ENCODE assay signal across 1 cellular context in the genomic region with DNA sequence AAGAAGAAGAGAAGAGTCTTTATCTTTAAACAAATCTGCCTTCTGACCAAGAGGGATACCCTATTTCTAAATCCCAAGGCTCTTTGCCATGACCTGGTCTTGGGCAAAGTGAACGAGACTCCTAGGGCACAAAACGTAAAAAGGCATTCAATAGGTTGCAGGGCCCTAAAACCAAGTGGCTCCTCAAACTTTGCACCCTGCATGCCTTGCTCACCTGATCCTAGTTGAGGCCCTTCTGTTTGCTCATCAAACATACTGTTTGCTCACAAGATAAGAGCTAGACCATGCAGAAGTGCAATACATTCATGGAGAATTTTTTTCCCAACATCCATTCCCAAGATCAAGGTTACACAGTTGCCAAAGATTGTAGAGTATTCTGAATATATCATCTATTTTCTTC.
TF ChIP-seq lines count a peak whose summit lies in the region.

No MANE protein-coding gene starts in this region.

TF ChIP-seq in HepG2, 621 proteins besides CTCF, POLR2A, EP300 and RAD21 (continued from another document and continues in another):
- TF ChIP-seq, protein P1, sequence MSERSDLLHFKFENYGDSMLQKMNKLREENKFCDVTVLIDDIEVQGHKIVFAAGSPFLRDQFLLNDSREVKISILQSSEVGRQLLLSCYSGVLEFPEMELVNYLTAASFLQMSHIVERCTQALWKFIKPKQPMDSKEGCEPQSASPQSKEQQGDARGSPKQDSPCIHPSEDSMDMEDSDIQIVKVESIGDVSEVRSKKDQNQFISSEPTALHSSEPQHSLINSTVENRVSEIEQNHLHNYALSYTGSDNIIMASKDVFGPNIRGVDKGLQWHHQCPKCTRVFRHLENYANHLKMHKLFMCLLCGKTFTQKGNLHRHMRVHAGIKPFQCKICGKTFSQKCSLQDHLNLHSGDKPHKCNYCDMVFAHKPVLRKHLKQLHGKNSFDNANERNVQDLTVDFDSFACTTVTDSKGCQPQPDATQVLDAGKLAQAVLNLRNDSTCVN (CRISPR knock-in tag; IDR thresholded peaks at IDR 0.05; ENCODE audit: borderline replicate concordance) = peak; percentile 65; the same call in 1 of the 2 replicates
- TF ChIP-seq ZNF792 (CRISPR knock-in tag; IDR thresholded peaks at IDR 0.05) = peak; percentile 91; the same call in 1 of the 2 replicates
- TF ChIP-seq, protein P2, sequence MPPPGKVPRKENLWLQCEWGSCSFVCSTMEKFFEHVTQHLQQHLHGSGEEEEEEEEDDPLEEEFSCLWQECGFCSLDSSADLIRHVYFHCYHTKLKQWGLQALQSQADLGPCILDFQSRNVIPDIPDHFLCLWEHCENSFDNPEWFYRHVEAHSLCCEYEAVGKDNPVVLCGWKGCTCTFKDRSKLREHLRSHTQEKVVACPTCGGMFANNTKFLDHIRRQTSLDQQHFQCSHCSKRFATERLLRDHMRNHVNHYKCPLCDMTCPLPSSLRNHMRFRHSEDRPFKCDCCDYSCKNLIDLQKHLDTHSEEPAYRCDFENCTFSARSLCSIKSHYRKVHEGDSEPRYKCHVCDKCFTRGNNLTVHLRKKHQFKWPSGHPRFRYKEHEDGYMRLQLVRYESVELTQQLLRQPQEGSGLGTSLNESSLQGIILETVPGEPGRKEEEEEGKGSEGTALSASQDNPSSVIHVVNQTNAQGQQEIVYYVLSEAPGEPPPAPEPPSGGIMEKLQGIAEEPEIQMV (CRISPR knock-in tag; IDR thresholded peaks at IDR 0.05; ENCODE audit: low read depth) = peak; percentile 74; the same call in 1 of the 2 replicates
- peak; percentile 82 for TF ChIP-seq LCORL (IDR thresholded peaks at IDR 0.05)
- peak; percentile 90 for TF ChIP-seq LCORL (CRISPR knock-in tag; IDR thresholded peaks at IDR 0.05)
- TF ChIP-seq SAFB2 (CRISPR knock-in tag; IDR thresholded peaks at IDR 0.05; ENCODE audit: borderline replicate concordance, low read depth) = no peak; the same call in 1 of the 2 replicates
- TF ChIP-seq ZNF674 (CRISPR knock-in tag; IDR thresholded peaks at IDR 0.05; ENCODE audit: low read depth) = no peak
- TF ChIP-seq, protein P3, sequence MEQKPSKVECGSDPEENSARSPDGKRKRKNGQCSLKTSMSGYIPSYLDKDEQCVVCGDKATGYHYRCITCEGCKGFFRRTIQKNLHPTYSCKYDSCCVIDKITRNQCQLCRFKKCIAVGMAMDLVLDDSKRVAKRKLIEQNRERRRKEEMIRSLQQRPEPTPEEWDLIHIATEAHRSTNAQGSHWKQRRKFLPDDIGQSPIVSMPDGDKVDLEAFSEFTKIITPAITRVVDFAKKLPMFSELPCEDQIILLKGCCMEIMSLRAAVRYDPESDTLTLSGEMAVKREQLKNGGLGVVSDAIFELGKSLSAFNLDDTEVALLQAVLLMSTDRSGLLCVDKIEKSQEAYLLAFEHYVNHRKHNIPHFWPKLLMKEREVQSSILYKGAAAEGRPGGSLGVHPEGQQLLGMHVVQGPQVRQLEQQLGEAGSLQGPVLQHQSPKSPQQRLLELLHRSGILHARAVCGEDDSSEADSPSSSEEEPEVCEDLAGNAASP (CRISPR knock-in tag; IDR thresholded peaks at IDR 0.05; ENCODE audit: borderline replicate concordance) = peak; percentile 89
- TF ChIP-seq ZNF121 (CRISPR knock-in tag; IDR thresholded peaks at IDR 0.05) = peak; percentile 40; the same call in 1 of the 2 replicates
- TF ChIP-seq RBFOX2 (IDR thresholded peaks at IDR 0.05; ENCODE audit: low read depth, low read length) = no peak
- TF ChIP-seq, protein P4, sequence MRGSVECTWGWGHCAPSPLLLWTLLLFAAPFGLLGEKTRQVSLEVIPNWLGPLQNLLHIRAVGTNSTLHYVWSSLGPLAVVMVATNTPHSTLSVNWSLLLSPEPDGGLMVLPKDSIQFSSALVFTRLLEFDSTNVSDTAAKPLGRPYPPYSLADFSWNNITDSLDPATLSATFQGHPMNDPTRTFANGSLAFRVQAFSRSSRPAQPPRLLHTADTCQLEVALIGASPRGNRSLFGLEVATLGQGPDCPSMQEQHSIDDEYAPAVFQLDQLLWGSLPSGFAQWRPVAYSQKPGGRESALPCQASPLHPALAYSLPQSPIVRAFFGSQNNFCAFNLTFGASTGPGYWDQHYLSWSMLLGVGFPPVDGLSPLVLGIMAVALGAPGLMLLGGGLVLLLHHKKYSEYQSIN (CRISPR knock-in tag; IDR thresholded peaks at IDR 0.05; ENCODE audit: borderline replicate concordance) = no peak
- TF ChIP-seq, protein P5, sequence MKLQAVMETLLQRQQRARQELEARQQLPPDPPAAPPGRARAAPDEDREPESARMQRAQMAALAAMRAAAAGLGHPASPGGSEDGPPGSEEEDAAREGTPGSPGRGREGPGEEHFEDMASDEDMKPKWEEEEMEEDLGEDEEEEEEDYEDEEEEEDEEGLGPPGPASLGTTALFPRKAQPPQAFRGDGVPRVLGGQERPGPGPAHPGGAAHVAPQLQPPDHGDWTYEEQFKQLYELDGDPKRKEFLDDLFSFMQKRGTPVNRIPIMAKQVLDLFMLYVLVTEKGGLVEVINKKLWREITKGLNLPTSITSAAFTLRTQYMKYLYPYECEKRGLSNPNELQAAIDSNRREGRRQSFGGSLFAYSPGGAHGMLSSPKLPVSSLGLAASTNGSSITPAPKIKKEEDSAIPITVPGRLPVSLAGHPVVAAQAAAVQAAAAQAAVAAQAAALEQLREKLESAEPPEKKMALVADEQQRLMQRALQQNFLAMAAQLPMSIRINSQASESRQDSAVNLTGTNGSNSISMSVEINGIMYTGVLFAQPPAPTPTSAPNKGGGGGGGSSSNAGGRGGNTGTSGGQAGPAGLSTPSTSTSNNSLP (IDR thresholded peaks at IDR 0.05; ENCODE audit: low read depth, low read length) = peak; percentile 88
- TF ChIP-seq SATB2 (CRISPR knock-in tag; IDR thresholded peaks at IDR 0.05) = 0 out of 2 replicates have a peak, but pooled peaks have one; percentile 3
- TF ChIP-seq DMAP1 (CRISPR knock-in tag; IDR thresholded peaks at IDR 0.05) = peak; percentile 76
- TF ChIP-seq ZBTB3 (CRISPR knock-in tag; IDR thresholded peaks at IDR 0.05; ENCODE audit: borderline replicate concordance, low read depth) = no peak
- no peak for TF ChIP-seq SMARCC2 (IDR thresholded peaks at IDR 0.05)
- peak; percentile 99 for TF ChIP-seq GATAD2A (CRISPR knock-in tag; IDR thresholded peaks at IDR 0.05)
- TF ChIP-seq PAWR (CRISPR knock-in tag; IDR thresholded peaks at IDR 0.05; ENCODE audit: borderline replicate concordance) = no peak
- no peak for TF ChIP-seq ARNT (IDR thresholded peaks at IDR 0.05)
- peak; percentile 92; the same call in 1 of the 2 replicates for TF ChIP-seq ZNF556 (CRISPR knock-in tag; IDR thresholded peaks at IDR 0.05; ENCODE audit: borderline replicate concordance)
- TF ChIP-seq, protein P6, sequence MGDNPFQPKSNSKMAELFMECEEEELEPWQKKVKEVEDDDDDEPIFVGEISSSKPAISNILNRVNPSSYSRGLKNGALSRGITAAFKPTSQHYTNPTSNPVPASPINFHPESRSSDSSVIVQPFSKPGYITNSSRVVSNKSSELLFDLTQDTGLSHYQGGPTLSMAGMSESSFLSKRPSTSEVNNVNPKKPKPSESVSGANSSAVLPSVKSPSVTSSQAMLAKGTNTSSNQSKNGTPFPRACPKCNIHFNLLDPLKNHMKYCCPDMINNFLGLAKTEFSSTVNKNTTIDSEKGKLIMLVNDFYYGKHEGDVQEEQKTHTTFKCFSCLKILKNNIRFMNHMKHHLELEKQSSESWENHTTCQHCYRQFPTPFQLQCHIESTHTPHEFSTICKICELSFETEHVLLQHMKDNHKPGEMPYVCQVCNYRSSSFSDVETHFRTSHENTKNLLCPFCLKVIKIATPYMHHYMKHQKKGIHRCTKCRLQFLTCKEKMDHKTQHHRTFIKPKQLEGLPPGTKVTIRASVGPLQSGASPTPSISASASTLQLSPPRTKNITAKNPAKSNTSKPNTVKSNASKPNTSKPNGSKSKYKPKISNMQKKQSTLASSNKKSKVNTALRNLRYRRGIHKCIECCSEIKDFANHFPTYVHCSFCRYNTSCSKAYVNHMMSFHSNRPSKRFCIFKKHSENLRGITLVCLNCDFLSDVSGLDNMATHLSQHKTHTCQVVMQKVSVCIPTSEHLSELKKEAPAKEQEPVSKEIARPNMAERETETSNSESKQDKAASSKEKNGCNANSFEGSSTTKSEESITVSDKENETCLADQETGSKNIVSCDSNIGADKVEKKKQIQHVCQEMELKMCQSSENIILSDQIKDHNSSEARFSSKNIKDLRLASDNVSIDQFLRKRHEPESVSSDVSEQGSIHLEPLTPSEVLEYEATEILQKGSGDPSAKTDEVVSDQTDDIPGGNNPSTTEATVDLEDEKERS (CRISPR knock-in tag; IDR thresholded peaks at IDR 0.05) = peak; percentile 88
- TF ChIP-seq, protein P7, sequence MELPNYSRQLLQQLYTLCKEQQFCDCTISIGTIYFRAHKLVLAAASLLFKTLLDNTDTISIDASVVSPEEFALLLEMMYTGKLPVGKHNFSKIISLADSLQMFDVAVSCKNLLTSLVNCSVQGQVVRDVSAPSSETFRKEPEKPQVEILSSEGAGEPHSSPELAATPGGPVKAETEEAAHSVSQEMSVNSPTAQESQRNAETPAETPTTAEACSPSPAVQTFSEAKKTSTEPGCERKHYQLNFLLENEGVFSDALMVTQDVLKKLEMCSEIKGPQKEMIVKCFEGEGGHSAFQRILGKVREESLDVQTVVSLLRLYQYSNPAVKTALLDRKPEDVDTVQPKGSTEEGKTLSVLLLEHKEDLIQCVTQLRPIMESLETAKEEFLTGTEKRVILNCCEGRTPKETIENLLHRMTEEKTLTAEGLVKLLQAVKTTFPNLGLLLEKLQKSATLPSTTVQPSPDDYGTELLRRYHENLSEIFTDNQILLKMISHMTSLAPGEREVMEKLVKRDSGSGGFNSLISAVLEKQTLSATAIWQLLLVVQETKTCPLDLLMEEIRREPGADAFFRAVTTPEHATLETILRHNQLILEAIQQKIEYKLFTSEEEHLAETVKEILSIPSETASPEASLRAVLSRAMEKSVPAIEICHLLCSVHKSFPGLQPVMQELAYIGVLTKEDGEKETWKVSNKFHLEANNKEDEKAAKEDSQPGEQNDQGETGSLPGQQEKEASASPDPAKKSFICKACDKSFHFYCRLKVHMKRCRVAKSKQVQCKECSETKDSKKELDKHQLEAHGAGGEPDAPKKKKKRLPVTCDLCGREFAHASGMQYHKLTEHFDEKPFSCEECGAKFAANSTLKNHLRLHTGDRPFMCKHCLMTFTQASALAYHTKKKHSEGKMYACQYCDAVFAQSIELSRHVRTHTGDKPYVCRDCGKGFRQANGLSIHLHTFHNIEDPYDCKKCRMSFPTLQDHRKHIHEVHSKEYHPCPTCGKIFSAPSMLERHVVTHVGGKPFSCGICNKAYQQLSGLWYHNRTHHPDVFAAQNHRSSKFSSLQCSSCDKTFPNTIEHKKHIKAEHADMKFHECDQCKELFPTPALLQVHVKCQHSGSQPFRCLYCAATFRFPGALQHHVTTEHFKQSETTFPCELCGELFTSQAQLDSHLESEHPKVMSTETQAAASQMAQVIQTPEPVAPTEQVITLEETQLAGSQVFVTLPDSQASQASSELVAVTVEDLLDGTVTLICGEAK (IDR thresholded peaks at IDR 0.05) = no peak
- TF ChIP-seq, protein P7 (CRISPR knock-in tag; IDR thresholded peaks at IDR 0.05) = no peak; the same call in 1 of the 2 replicates
- TF ChIP-seq ZNF101 (CRISPR knock-in tag; IDR thresholded peaks at IDR 0.05; ENCODE audit: borderline replicate concordance, low read depth) = no peak
- TF ChIP-seq NFYB (CRISPR knock-in tag; IDR thresholded peaks at IDR 0.05) = 0 out of 2 replicates have a peak, but pooled peaks have one; percentile 31
- no peak for TF ChIP-seq PLRG1 (conservative IDR thresholded peaks at IDR 0.05)
- TF ChIP-seq ETV6 (CRISPR knock-in tag; conservative IDR thresholded peaks at IDR 0.05) = no peak
- no peak for TF ChIP-seq CBX2 (IDR thresholded peaks at IDR 0.05; ENCODE audit: low read depth, low read length)
- TF ChIP-seq CBX2 (CRISPR knock-in tag; IDR thresholded peaks at IDR 0.05; ENCODE audit: low read depth) = no peak
- peak; percentile 43; the same call in 1 of the 2 replicates for TF ChIP-seq MEIS2 (CRISPR knock-in tag; IDR thresholded peaks at IDR 0.05)
- TF ChIP-seq MED13 (CRISPR knock-in tag; IDR thresholded peaks at IDR 0.05) = peak; percentile 77; the same call in 1 of the 2 replicates
- no peak for TF ChIP-seq CBX1 (IDR thresholded peaks at IDR 0.05; ENCODE audit: low read depth)
- peak; percentile 99 for TF ChIP-seq KDM6A (CRISPR knock-in tag; IDR thresholded peaks at IDR 0.05; ENCODE audit: low read depth)
- TF ChIP-seq HMG20B (CRISPR knock-in tag; conservative IDR thresholded peaks at IDR 0.05) = peak; percentile 91
- TF ChIP-seq KDM5A (IDR thresholded peaks at IDR 0.05; ENCODE audit: borderline replicate concordance, low read length) = no peak; the same call in 1 of the 2 replicates
- TF ChIP-seq MZF1 (CRISPR knock-in tag; IDR thresholded peaks at IDR 0.05; ENCODE audit: borderline replicate concordance) = no peak
- TF ChIP-seq, protein P8, sequence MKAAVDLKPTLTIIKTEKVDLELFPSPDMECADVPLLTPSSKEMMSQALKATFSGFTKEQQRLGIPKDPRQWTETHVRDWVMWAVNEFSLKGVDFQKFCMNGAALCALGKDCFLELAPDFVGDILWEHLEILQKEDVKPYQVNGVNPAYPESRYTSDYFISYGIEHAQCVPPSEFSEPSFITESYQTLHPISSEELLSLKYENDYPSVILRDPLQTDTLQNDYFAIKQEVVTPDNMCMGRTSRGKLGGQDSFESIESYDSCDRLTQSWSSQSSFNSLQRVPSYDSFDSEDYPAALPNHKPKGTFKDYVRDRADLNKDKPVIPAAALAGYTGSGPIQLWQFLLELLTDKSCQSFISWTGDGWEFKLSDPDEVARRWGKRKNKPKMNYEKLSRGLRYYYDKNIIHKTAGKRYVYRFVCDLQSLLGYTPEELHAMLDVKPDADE (CRISPR knock-in tag; IDR thresholded peaks at IDR 0.05) = no peak
- TF ChIP-seq SMARCE1 (IDR thresholded peaks at IDR 0.05; ENCODE audit: borderline replicate concordance) = no peak
- no peak for TF ChIP-seq JARID2 (CRISPR knock-in tag; IDR thresholded peaks at IDR 0.05; ENCODE audit: insufficient replicate concordance)
- peak; percentile 70; the same call in 1 of the 2 replicates for TF ChIP-seq KLF6 (CRISPR knock-in tag; IDR thresholded peaks at IDR 0.05)
